Comparison of ENCODE assay signal across 39 cellular contexts in genomic region chr1:248417854-248418253, GRCh38. TPM values are rescaled to one million over a fixed set of nuclear protein-coding genes. Genes with fewer than 3 reads are reported as not detected.
"Had no signal": no experiment of that assay in that cellular context is flagged by ENCODE, and none has a peak within 500 bp of the region (broad histone marks: within the 10 kb centered on the region; RNA-seq: fewer than 3 reads in every experiment).

No MANE protein-coding gene starts in this region.

- H3K4me3 ChIP-seq: MG63 had no signal

- H3K36me3 ChIP-seq: MG63 had no signal

- DNase-seq: Karpas-422, Kasumi-1, KG1, MG63, MM.1S, MV-4-11, NCI-H1048, NCI-H1092, NCI-H1092 treated with DMSO at 0.1 percent for 48 hours, NCI-H1105, NCI-H1105 treated with DMSO at 0.1 percent for 48 hours, NCI-H1417, NCI-H1417 treated with DMSO at 0.1 percent for 48 hours, NCI-H1436, NCI-H1436 treated with DMSO at 0.1 percent for 48 hours, NCI-H146, NCI-H1694, NCI-H1694 treated with DMSO at 0.1 percent for 48 hours, NCI-H187, NCI-H187 treated with DMSO at 0.1 percent for 48 hours, NCI-H1930, NCI-H2029, NCI-H2029 treated with DMSO at 0.1 percent for 48 hours, NCI-H2081, NCI-H2081 treated with DMSO at 0.1 percent for 48 hours, NCI-H2107, NCI-H2171, NCI-H2171 treated with DMSO at 0.1 percent for 48 hours, NCI-H2227 treated with DMSO at 0.1 percent for 48 hours, NCI-H226, NCI-H345, NCI-H446, NCI-H446 treated with DMSO at 0.1 percent for 48 hours, NCI-H510A had no signal

- H3K27me3 ChIP-seq: MG63 had no signal

- H3K27ac ChIP-seq: KMS-11 had no signal

RNA-seq across cellular contexts. Expression of gene OR2T1, which starts 15.0 kb away (rescaled TPM):
- total RNA-seq: LHCN-M2, M059J, MCF 10A, NCI-H460 had no signal

RNA-seq across cellular contexts. Expression of gene OR2T2, which starts 27.6 kb away (rescaled TPM):
- total RNA-seq: LHCN-M2, M059J, MCF 10A, NCI-H460 had no signal

RNA-seq across cellular contexts. Expression of gene OR2T6, which starts 42.3 kb away (rescaled TPM):
- total RNA-seq: LHCN-M2, M059J, MCF 10A, NCI-H460 had no signal

RNA-seq across cellular contexts. Expression of gene OR2T3, which starts 55.3 kb away (rescaled TPM):
- total RNA-seq: LHCN-M2, M059J, MCF 10A, NCI-H460 had no signal

RNA-seq across cellular contexts. Expression of gene OR2T4, which starts 56.4 kb away (rescaled TPM):
- total RNA-seq: LHCN-M2, M059J, MCF 10A, NCI-H460 had no signal
